In the genomic region with DNA sequence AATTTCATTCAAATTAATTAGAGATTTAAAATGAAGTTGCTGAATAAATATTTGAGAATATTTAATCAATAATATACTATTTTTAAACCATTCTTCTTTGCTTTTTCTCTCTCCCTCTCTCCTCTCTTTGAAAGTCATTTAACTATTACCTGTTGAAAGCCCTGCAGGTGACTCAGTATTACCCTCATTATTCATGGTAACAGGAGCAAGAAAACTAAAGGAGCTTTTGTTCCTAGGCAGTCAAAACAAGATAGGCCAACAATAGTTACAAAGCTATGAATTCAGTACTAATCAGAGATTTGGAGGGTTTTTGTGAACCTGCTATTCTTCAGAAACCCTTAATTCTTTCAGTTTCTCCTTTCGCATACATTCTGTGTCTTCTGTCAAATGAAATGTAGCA, we compare ENCODE assay signal across 22 cellular contexts.
"Had no signal": no experiment of that assay in that cellular context is flagged by ENCODE, and none has a peak within 500 bp of the region (broad histone marks: within the 10 kb centered on the region; RNA-seq: fewer than 3 reads in every experiment).

No MANE protein-coding gene starts in this region.

- H3K9ac ChIP-seq: parathyroid adenoma had no signal

- H3K27me3 ChIP-seq: esophagus squamous epithelium, gastroesophageal sphincter, right lobe of liver, tibial artery, upper lobe of left lung, uterus had no signal

- H3K4me3 ChIP-seq: esophagus squamous epithelium, gastroesophageal sphincter, lung, psoas muscle, right lobe of liver, tibial artery, upper lobe of left lung, uterus had no signal

- H3K27ac ChIP-seq: esophagus squamous epithelium, gastroesophageal sphincter, parathyroid adenoma, psoas muscle, right lobe of liver, tibial artery, upper lobe of left lung, uterus had no signal

- H3K9me3 ChIP-seq: esophagus squamous epithelium, gastroesophageal sphincter, psoas muscle, right lobe of liver, tibial artery, upper lobe of left lung, uterus had no signal

- H2AFZ ChIP-seq: parathyroid adenoma had no signal

- H3K27me3 Mint-ChIP-seq: natural killer cell treated with Interleukin-12 subunit alpha and Interleukin-12 subunit beta and Interleukin-15 and Interleukin-18, amount 100 ng/mL, for 72 hours; stimulated activated memory B cell treated with anti-CD40 and anti-IgM and Interleukin-4, amounts not matched to agents 10 μg/mL and 1 μg/mL and 100 μg/mL, for 72 hours; stimulated activated naive CD8-positive, alpha-beta T cell treated with anti-CD3 and anti-CD28 coated beads, Interleukin-15, Interleukin-2, amounts not matched to agents 100 ng/mL and 50 ng/mL, for 24 hours had no signal

- H3K27ac Mint-ChIP-seq: natural killer cell treated with Interleukin-12 subunit alpha and Interleukin-12 subunit beta and Interleukin-15 and Interleukin-18, amount 100 ng/mL, for 72 hours; stimulated activated memory B cell treated with anti-CD40 and anti-IgM and Interleukin-4, amounts not matched to agents 10 μg/mL and 1 μg/mL and 100 μg/mL, for 72 hours; stimulated activated naive CD8-positive, alpha-beta T cell treated with anti-CD3 and anti-CD28 coated beads, Interleukin-15, Interleukin-2, amounts not matched to agents 100 ng/mL and 50 ng/mL, for 24 hours had no signal

- H3K79me2 ChIP-seq: parathyroid adenoma had no signal

- ATAC-seq: gastroesophageal sphincter; left colon; left ventricle myocardium superior; natural killer cell treated with Interleukin-12 subunit alpha and Interleukin-12 subunit beta and Interleukin-15 and Interleukin-18, amount 100 ng/mL, for 72 hours; psoas muscle; right lobe of liver; stimulated activated memory B cell treated with anti-CD40 and anti-IgM and Interleukin-4, amounts not matched to agents 10 μg/mL and 1 μg/mL and 100 μg/mL, for 72 hours had no signal

- DNase-seq: dermis blood vessel endothelial cell; esophagus squamous epithelium; foreskin fibroblast; glutamatergic neuron; kidney; left colon; left ventricle myocardium superior; mesenchymal stem cell; midbrain; psoas muscle; retina; right lobe of liver; stimulated activated CD4-positive, alpha-beta T cell treated with anti-CD3 and anti-CD28 coated beads, Interleukin-4, amount 100 ng/mL, for 1 hour; tibial artery; upper lobe of left lung; uterus had no signal

- H3K4me1 Mint-ChIP-seq: stimulated activated memory B cell treated with anti-CD40 and anti-IgM and Interleukin-4, amounts not matched to agents 10 μg/mL and 1 μg/mL and 100 μg/mL, for 72 hours had no signal

- H3K4me1 ChIP-seq: esophagus squamous epithelium, gastroesophageal sphincter, parathyroid adenoma, psoas muscle, right lobe of liver, tibial artery, upper lobe of left lung, uterus had no signal

- H3K4me3 Mint-ChIP-seq: natural killer cell treated with Interleukin-12 subunit alpha and Interleukin-12 subunit beta and Interleukin-15 and Interleukin-18, amount 100 ng/mL, for 72 hours; stimulated activated memory B cell treated with anti-CD40 and anti-IgM and Interleukin-4, amounts not matched to agents 10 μg/mL and 1 μg/mL and 100 μg/mL, for 72 hours; stimulated activated naive CD8-positive, alpha-beta T cell treated with anti-CD3 and anti-CD28 coated beads, Interleukin-15, Interleukin-2, amounts not matched to agents 100 ng/mL and 50 ng/mL, for 24 hours had no signal

- H3K36me3 Mint-ChIP-seq: stimulated activated memory B cell treated with anti-CD40 and anti-IgM and Interleukin-4, amounts not matched to agents 10 μg/mL and 1 μg/mL and 100 μg/mL, for 72 hours had no signal

- H3K36me3 ChIP-seq: esophagus squamous epithelium, gastroesophageal sphincter, right lobe of liver, tibial artery, upper lobe of left lung, uterus had no signal
